ENCODE assay signal across 23 cellular contexts in the genomic region with DNA sequence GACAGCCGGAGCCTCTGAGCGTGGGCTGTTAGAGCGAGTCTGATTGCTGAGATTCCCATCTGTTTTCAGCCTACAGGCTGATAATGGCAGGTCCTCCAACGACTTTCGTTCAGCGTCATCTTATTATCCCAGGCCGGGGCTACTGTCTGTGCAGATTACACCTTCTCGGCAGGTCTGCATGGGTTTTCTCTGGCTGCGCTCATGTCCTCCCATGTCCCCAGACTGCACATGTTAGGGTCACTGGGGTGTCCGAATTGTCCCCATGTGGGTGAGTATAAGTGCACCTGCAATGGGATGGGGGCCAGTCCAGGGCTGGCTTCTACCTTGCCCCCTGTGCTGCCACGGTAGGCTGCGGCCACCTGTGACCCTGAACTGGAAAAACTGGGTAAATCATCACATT.
DNase-seq lines count a peak whose midpoint lies in the region; ATAC-seq and TF ChIP-seq lines count a peak whose summit lies in the region.
"Had no signal": no experiment of that assay in that cellular context is flagged by ENCODE, and none has a peak within 500 bp of the region (broad histone marks: within the 10 kb centered on the region; RNA-seq: fewer than 3 reads in every experiment).

No MANE protein-coding gene starts in this region.

- H3K9me3 ChIP-seq in IMR-90 (ENCODE audit: control insufficient read depth, insufficient read depth, low read length) = no peaks in the 10 kb centered on the region
- H3K9me3 ChIP-seq in esophagus muscularis mucosa = no peaks in the 10 kb centered on the region
- H3K9me3 ChIP-seq: BLaER1 treated with 17β-estradiol and CSF1 and Interleukin-3, amounts not matched to agents 10 nM and 100 nM had no signal

- H4K91ac ChIP-seq in IMR-90 (ENCODE audit: insufficient read depth, low read depth, low read length) = no peak overlapping the region

- H4K20me1 ChIP-seq in IMR-90 (ENCODE audit: insufficient read depth, low read length) = no peaks in the 10 kb centered on the region
- H4K20me1 ChIP-seq: BLaER1 treated with 17β-estradiol and CSF1 and Interleukin-3, amounts not matched to agents 10 nM and 100 nM had no signal

- H2AK9ac ChIP-seq in IMR-90 (replicated peaks; ENCODE audit: low read depth, low read length, poor library complexity) = peak overlapping the region; percentile 76

- H3K27me3 Mint-ChIP-seq in osteocyte (ENCODE audit: unreplicated experiment) = no peaks in the 10 kb centered on the region
- no peaks in the 10 kb centered on the region for H3K27me3 Mint-ChIP-seq in activated naive CD8-positive, alpha-beta T cell treated with anti-CD3 and anti-CD28 coated beads for 36 hours
- H3K27me3 Mint-ChIP-seq: B cell; CD4-positive, alpha-beta T cell had no signal

- peaks cover 8% of the 10 kb centered on the region for H3K4me1 Mint-ChIP-seq in osteocyte (ENCODE audit: unreplicated experiment)
- H3K4me1 Mint-ChIP-seq in activated naive CD8-positive, alpha-beta T cell treated with anti-CD3 and anti-CD28 coated beads for 36 hours = no peaks in the 10 kb centered on the region
- H3K4me1 Mint-ChIP-seq: B cell had no signal

- WGBS in IMR-90 (ENCODE audit: extremely low coverage in 2 of 2, insufficient read length in 1 of 2), 2 experiments = 84% methylated on average over 7 of the region's 12 CpGs; no CpG with 5 or more reads in 1 of the 2 experiments
- 89% methylated on average over 9 of the region's 12 CpGs for WGBS in esophagus muscularis mucosa

- H3K56ac ChIP-seq in IMR-90 (ENCODE audit: extremely low read depth, insufficient read depth, low read length) = no peak overlapping the region

- BruUV-seq in IMR-90 (replicated peaks; lab: Mats Ljungman, UMichigan) = no TSS peak

- no peak overlapping the region for H2BK120ac ChIP-seq in IMR-90 (ENCODE audit: low read depth, low read length)

- H4K8ac ChIP-seq in IMR-90 (ENCODE audit: low read depth in 2 of 2, low read length in 2 of 2) = no peak overlapping the region

- H3K79me1 ChIP-seq in IMR-90 (ENCODE audit: low read depth in 1 of 2, low read length in 2 of 2) = no peaks in the 10 kb centered on the region

- H3K4me1 ChIP-seq in IMR-90 (ENCODE audit: control insufficient read depth, insufficient read depth, low read length) (no peaks in the 10 kb centered on the region), esophagus muscularis mucosa (peaks cover 0 to 5% (median 0%) of the 10 kb centered on the region in 4 donors)

- H3K9me3 Mint-ChIP-seq in osteocyte (ENCODE audit: unreplicated experiment) = no peaks in the 10 kb centered on the region
- no peaks in the 10 kb centered on the region for H3K9me3 Mint-ChIP-seq in activated naive CD8-positive, alpha-beta T cell treated with anti-CD3 and anti-CD28 coated beads for 36 hours
- H3K9me3 Mint-ChIP-seq: CD4-positive, alpha-beta T cell; CD8-positive, alpha-beta T cell had no signal

- H3K9ac ChIP-seq in IMR-90 (ENCODE audit: low read depth, low read length) = no peak overlapping the region
- H3K9ac ChIP-seq: BLaER1 treated with 17β-estradiol and CSF1 and Interleukin-3, amounts not matched to agents 10 nM and 100 nM had no signal

- H3K27me3 ChIP-seq in IMR-90 (ENCODE audit: control insufficient read depth, insufficient read depth, low read length) (peaks cover 25% of the 10 kb centered on the region; the same call in 1 of the 2 replicates), esophagus muscularis mucosa (no peaks in the 10 kb centered on the region)
- H3K27me3 ChIP-seq: BLaER1 treated with 17β-estradiol and CSF1 and Interleukin-3, amounts not matched to agents 10 nM and 100 nM had no signal

- no peak overlapping the region for H2AFZ ChIP-seq in IMR-90 (replicated peaks; ENCODE audit: low read length, poor library complexity)

- DNase-seq in IMR-90 (no peak), esophagus muscularis mucosa (ENCODE audit: extremely low spot score) (peak; percentile 83), osteocyte (ENCODE audit: extremely low spot score, unreplicated experiment) (peak; percentile 64), COLO668 (lab: John Stamatoyannopoulos, UW; ENCODE audit: unreplicated experiment) (no peak)
- no peak for DNase-seq in activated naive CD8-positive, alpha-beta T cell treated with anti-CD3 and anti-CD28 coated beads for 36 hours
- DNase-seq: 8988T; ACHN; CD4-positive, alpha-beta T cell; CD8-positive, alpha-beta T cell; COR-L47; DMS 273 treated with DMSO at 0.1 percent for 48 hours; DMS153; DMS53; DMS79; DND-41; EL; GDM1 had no signal

- TF ChIP-seq RAD21 in IMR-90 (IDR thresholded peaks at IDR 0.05; ENCODE audit: low read length) = no peak

- H3K36me3 ChIP-seq in IMR-90 (ENCODE audit: control insufficient read depth, insufficient read depth, low read length) (no peaks in the 10 kb centered on the region), esophagus muscularis mucosa (peaks cover 0 to 4% (median 0%) of the 10 kb centered on the region in 4 donors)
- H3K36me3 ChIP-seq: BLaER1 treated with 17β-estradiol and CSF1 and Interleukin-3, amounts not matched to agents 10 nM and 100 nM had no signal

- in situ Hi-C loops in IMR-90 (cut with MboI; ENCODE audit: low sequenced_read_pairs) = loop anchor here (25.0 kb wide), 1 partner anchor 271 kb away; the partner anchor contains the start of gene GRB10

- TF ChIP-seq CTCF in IMR-90 (conservative IDR thresholded peaks at IDR 0.05; ENCODE audit: low read depth, low read length) (no peak), esophagus muscularis mucosa (IDR thresholded peaks at IDR 0.05) (no peak), osteocyte (IDR thresholded peaks at IDR 0.05) (no peak)

- H2BK20ac ChIP-seq in IMR-90 (ENCODE audit: low read depth, low read length) = no peak overlapping the region

- H3K4me3 Mint-ChIP-seq in osteocyte (ENCODE audit: unreplicated experiment) = no peak overlapping the region
- no peak overlapping the region for H3K4me3 Mint-ChIP-seq in activated naive CD8-positive, alpha-beta T cell treated with anti-CD3 and anti-CD28 coated beads for 36 hours
- H3K4me3 Mint-ChIP-seq: B cell; CD4-positive, alpha-beta T cell; CD8-positive, alpha-beta T cell had no signal

- dilution Hi-C loops in IMR-90 (cut with HindIII; ENCODE audit: low sequenced_read_pairs, unreplicated experiment) = no loop called here

- POLR2A ChIA-PET in IMR-90 (lab: Charles Lee; ENCODE audit: unreplicated experiment) = no interaction called here

- no peaks in the 10 kb centered on the region for H3K36me3 Mint-ChIP-seq in osteocyte (ENCODE audit: unreplicated experiment)
- no peaks in the 10 kb centered on the region for H3K36me3 Mint-ChIP-seq in activated naive CD8-positive, alpha-beta T cell treated with anti-CD3 and anti-CD28 coated beads for 36 hours
- H3K36me3 Mint-ChIP-seq: CD8-positive, alpha-beta T cell had no signal

- CTCF ChIA-PET in IMR-90 (lab: Yijun Ruan, JAX) = interaction anchor here (1.2 kb wide), 1 partner anchor 83 kb away, joined by 3 read pairs; no protein-coding TSS in a partner anchor

- H4K5ac ChIP-seq in IMR-90 (ENCODE audit: low read depth, low read length) = no peak overlapping the region

- intact Hi-C loops in IMR-90 (cut with micrococcal nuclease) (no loop called here), esophagus muscularis mucosa (cut with DNase I) (no loop called here)

- no peak overlapping the region for H2BK5ac ChIP-seq in IMR-90 (ENCODE audit: low read depth, low read length, poor library complexity, severe bottlenecking)

- H2BK15ac ChIP-seq in IMR-90 (ENCODE audit: low read depth, low read length) = no peak overlapping the region

- H3K27ac ChIP-seq in IMR-90 (ENCODE audit: insufficient read depth, low read length) (no peak overlapping the region), esophagus muscularis mucosa (replicated peaks in 1 of 4) (no peak overlapping the region)
- H3K27ac ChIP-seq: BLaER1 treated with 17β-estradiol and CSF1 and Interleukin-3, amounts not matched to agents 10 nM and 100 nM; C4-2B had no signal

- ATAC-seq in IMR-90 (ENCODE audit: low read depth) (no peak), GM21381 (IDR thresholded peaks at IDR 0.05; ENCODE audit: unreplicated experiment) (no peak), HG03196 (IDR thresholded peaks at IDR 0.05; ENCODE audit: unreplicated experiment) (no peak)
- ATAC-seq: CD8-positive, alpha-beta T cell; GM12878 had no signal

- H3K4me2 ChIP-seq in IMR-90 (ENCODE audit: low read depth, low read length) = no peak overlapping the region
- H3K4me2 ChIP-seq: BLaER1 treated with 17β-estradiol and CSF1 and Interleukin-3, amounts not matched to agents 10 nM and 100 nM had no signal

- no peak overlapping the region for H2AK5ac ChIP-seq in IMR-90 (ENCODE audit: low read depth, low read length)

- H3K23ac ChIP-seq in IMR-90 (ENCODE audit: low read depth, low read length) = no peak overlapping the region

- TF ChIP-seq POLR2A in IMR-90 (IDR thresholded peaks at IDR 0.05; ENCODE audit: low read depth, low read length) = no peak
- no peak for TF ChIP-seq POLR2A in esophagus muscularis mucosa (IDR thresholded peaks at IDR 0.05; ENCODE audit: low read depth)

- H3K27ac Mint-ChIP-seq in osteocyte (ENCODE audit: unreplicated experiment) = no peak overlapping the region
- H3K27ac Mint-ChIP-seq in activated naive CD8-positive, alpha-beta T cell treated with anti-CD3 and anti-CD28 coated beads for 36 hours = no peak overlapping the region
- H3K27ac Mint-ChIP-seq: B cell; CD4-positive, alpha-beta T cell; CD8-positive, alpha-beta T cell had no signal

- no peak overlapping the region for H3K14ac ChIP-seq in IMR-90 (replicated peaks; ENCODE audit: low read depth, low read length)

- H3K4me3 ChIP-seq in IMR-90 (ENCODE audit: insufficient read depth, low read depth, low read length) (no peak overlapping the region), esophagus muscularis mucosa (no peak overlapping the region)
- H3K4me3 ChIP-seq: BLaER1 treated with 17β-estradiol and CSF1 and Interleukin-3, amounts not matched to agents 10 nM and 100 nM; GM12878 had no signal

- no peak overlapping the region for H3K18ac ChIP-seq in IMR-90 (ENCODE audit: low read depth, low read length)

- no peak for TF ChIP-seq EP300 in esophagus muscularis mucosa (IDR thresholded peaks at IDR 0.05)

- no peak overlapping the region for H3K4ac ChIP-seq in IMR-90 (ENCODE audit: low read depth, low read length)

- no peaks in the 10 kb centered on the region for H3K9me1 ChIP-seq in IMR-90 (ENCODE audit: insufficient read depth, low read length)

TF ChIP-seq in IMR-90, 13 proteins besides CTCF, POLR2A, EP300 and RAD21:
- TF ChIP-seq SMC3 (IDR thresholded peaks at IDR 0.05; ENCODE audit: low read depth, low read length) (no peak), CHD1 (IDR thresholded peaks at IDR 0.05; ENCODE audit: low read depth, low read length) (no peak), MXI1 (IDR thresholded peaks at IDR 0.05; ENCODE audit: borderline replicate concordance, low read depth, low read length) (no peak)

Comparison
In these comparisons a context has a peak if more than half of its experiments do, and no peak if none do; other contexts are left out.
1. DNase-seq: peak in esophagus muscularis mucosa (single experiment) and osteocyte (single experiment); none in IMR-90 (single experiment), COLO668 (single experiment) and activated naive CD8-positive, alpha-beta T cell treated with anti-CD3 and anti-CD28 coated beads for 36 hours (single experiment).